In genomic region chr3:176920806-176921205, GRCh38 we compare ENCODE assay signal across 13 cellular contexts.
DNase-seq lines count a peak whose midpoint lies in the region; ATAC-seq and TF ChIP-seq lines count a peak whose summit lies in the region.
"Had no signal": no experiment of that assay in that cellular context is flagged by ENCODE, and none has a peak within 500 bp of the region (broad histone marks: within the 10 kb centered on the region; RNA-seq: fewer than 3 reads in every experiment).

No MANE protein-coding gene starts in this region.

- peaks cover 14% of the 10 kb centered on the region for H3K9me3 Mint-ChIP-seq in progenitor cell of endocrine pancreas (ENCODE audit: low read depth)
- H3K9me3 Mint-ChIP-seq in activated T-cell treated with anti-CD3 and anti-CD28 coated beads, Interleukin-2, amount 50 U/mL, for 4 hours: no peaks in the 10 kb centered on the region

- H3K36me3 Mint-ChIP-seq in progenitor cell of endocrine pancreas (ENCODE audit: insufficient read depth): peaks cover 1% of the 10 kb centered on the region
- H3K36me3 Mint-ChIP-seq in activated T-cell treated with anti-CD3 and anti-CD28 coated beads, Interleukin-2, amount 50 U/mL, for 4 hours (ENCODE audit: insufficient read depth): no peaks in the 10 kb centered on the region
- H3K36me3 Mint-ChIP-seq: activated naive CD8-positive, alpha-beta T cell treated with anti-CD3 and anti-CD28 coated beads for 36 hours had no signal

- no peak for TF ChIP-seq CTCF in LNCaP clone FGC (IDR thresholded peaks at IDR 0.05; ENCODE audit: control insufficient read depth, extremely low read depth, insufficient read depth)
- TF ChIP-seq CTCF in progenitor cell of endocrine pancreas (IDR thresholded peaks at IDR 0.05; ENCODE audit: unreplicated experiment): no peak

- DNase-seq in LNCaP clone FGC (ENCODE audit: low read depth) (peak; percentile 78), NCI-H345 (lab: John Stamatoyannopoulos, UW) (peak; percentile 65), epithelial cell of prostate (ENCODE audit: low read depth, low spot score) (no peak), progenitor cell of endocrine pancreas (ENCODE audit: low spot score, unreplicated experiment) (no peak), SKM-1 (lab: John Stamatoyannopoulos, UW; ENCODE audit: unreplicated experiment) (no peak)
- DNase-seq in activated T-cell treated with anti-CD3 and anti-CD28 coated beads, Interleukin-2, amount 50 U/mL, for 4 hours: no peak
- DNase-seq: activated CD8-positive, alpha-beta memory T cell treated with anti-CD3 and anti-CD28 coated beads, Interleukin-2, amount 50 U/mL, for 4 hours; activated naive CD8-positive, alpha-beta T cell treated with anti-CD3 and anti-CD28 coated beads for 36 hours; CD4-positive, alpha-beta T cell; NCI-H526; SIG-M5 had no signal

- peaks cover 34% of the 10 kb centered on the region for H3K4me1 Mint-ChIP-seq in progenitor cell of endocrine pancreas (ENCODE audit: low read depth)
- no peaks in the 10 kb centered on the region for H3K4me1 Mint-ChIP-seq in activated T-cell treated with anti-CD3 and anti-CD28 coated beads, Interleukin-2, amount 50 U/mL, for 4 hours (ENCODE audit: low read depth)
- H3K4me1 Mint-ChIP-seq: activated naive CD8-positive, alpha-beta T cell treated with anti-CD3 and anti-CD28 coated beads for 36 hours had no signal

- peak overlapping the region; percentile 34 for H3K4me3 Mint-ChIP-seq in progenitor cell of endocrine pancreas (ENCODE audit: low read depth)
- no peak overlapping the region for H3K4me3 Mint-ChIP-seq in activated T-cell treated with anti-CD3 and anti-CD28 coated beads, Interleukin-2, amount 50 U/mL, for 4 hours
- H3K4me3 Mint-ChIP-seq: activated naive CD8-positive, alpha-beta T cell treated with anti-CD3 and anti-CD28 coated beads for 36 hours; CD4-positive, alpha-beta T cell had no signal

- H3K4me3 ChIP-seq in LNCaP clone FGC (ENCODE audit: low read depth, low read length): no peak overlapping the region

- no peaks in the 10 kb centered on the region for H3K27me3 Mint-ChIP-seq in progenitor cell of endocrine pancreas
- peaks cover 18% of the 10 kb centered on the region for H3K27me3 Mint-ChIP-seq in activated T-cell treated with anti-CD3 and anti-CD28 coated beads, Interleukin-2, amount 50 U/mL, for 4 hours (ENCODE audit: low read depth)

- H3K27ac Mint-ChIP-seq in progenitor cell of endocrine pancreas: peak overlapping the region; percentile 92
- H3K27ac Mint-ChIP-seq: activated naive CD8-positive, alpha-beta T cell treated with anti-CD3 and anti-CD28 coated beads for 36 hours; CD4-positive, alpha-beta T cell had no signal

- no peak for ATAC-seq in activated T-cell treated with anti-CD3 and anti-CD28 coated beads, Interleukin-2, amount 50 U/mL, for 4 hours
- ATAC-seq in GM18517 (IDR thresholded peaks at IDR 0.05; ENCODE audit: unreplicated experiment): no peak
- no peak for ATAC-seq in GM21737 (IDR thresholded peaks at IDR 0.05; ENCODE audit: unreplicated experiment)

- peak overlapping the region; percentile 33 for H3K27ac ChIP-seq in epithelial cell of prostate

Comparison
In these comparisons a context has a peak if more than half of its experiments do, and no peak if none do; other contexts are left out.
1. DNase-seq: peak in LNCaP clone FGC (single experiment) and NCI-H345 (single experiment); none in epithelial cell of prostate (single experiment), progenitor cell of endocrine pancreas (single experiment), SKM-1 (single experiment) and activated T-cell treated with anti-CD3 and anti-CD28 coated beads, Interleukin-2, amount 50 U/mL, for 4 hours (single experiment).